1 cellular context compared by ENCODE assay signal in the genomic region with DNA sequence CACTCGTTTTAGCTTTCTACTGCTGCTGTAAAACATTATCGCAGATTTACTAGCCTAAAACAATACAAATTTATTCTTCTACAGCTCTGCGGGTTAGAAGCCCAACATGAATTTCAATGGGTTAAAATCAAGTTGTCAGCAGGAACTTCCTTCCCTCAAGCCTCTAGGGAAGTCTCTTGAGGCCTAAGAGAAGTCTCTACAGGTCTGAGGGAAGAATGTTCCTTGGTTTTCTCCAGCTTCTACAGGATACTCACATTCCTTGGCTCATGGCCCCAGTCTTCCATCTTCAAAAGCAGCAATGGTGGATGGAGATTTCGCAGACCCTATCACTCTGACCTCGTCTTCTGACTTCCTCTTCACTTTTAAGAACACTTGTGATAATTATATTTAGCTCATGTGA.
TF ChIP-seq lines count a peak whose summit lies in the region.

No MANE protein-coding gene starts in this region.

TF ChIP-seq in K562, 482 proteins besides CTCF, POLR2A, EP300 and RAD21:
- TF ChIP-seq TAF7 (tag; IDR thresholded peaks at IDR 0.05) (no peak), RBM25 (IDR thresholded peaks at IDR 0.05; ENCODE audit: low read depth, low read length, severe bottlenecking) (peak; percentile 55), SPI1 (IDR thresholded peaks at IDR 0.05; ENCODE audit: borderline replicate concordance, low read depth, low read length) (0 out of 2 replicates have a peak, but pooled peaks have one; percentile 7), KLF10 (CRISPR knock-in tag; IDR thresholded peaks at IDR 0.05) (no peak), ERF (CRISPR knock-in tag; IDR thresholded peaks at IDR 0.05) (no peak), SP1 (CRISPR knock-in tag; IDR thresholded peaks at IDR 0.05) (no peak), EHMT2 (IDR thresholded peaks at IDR 0.05) (no peak), ZNF57 (CRISPR knock-in tag; IDR thresholded peaks at IDR 0.05) (no peak)
- TF ChIP-seq, protein P1, sequence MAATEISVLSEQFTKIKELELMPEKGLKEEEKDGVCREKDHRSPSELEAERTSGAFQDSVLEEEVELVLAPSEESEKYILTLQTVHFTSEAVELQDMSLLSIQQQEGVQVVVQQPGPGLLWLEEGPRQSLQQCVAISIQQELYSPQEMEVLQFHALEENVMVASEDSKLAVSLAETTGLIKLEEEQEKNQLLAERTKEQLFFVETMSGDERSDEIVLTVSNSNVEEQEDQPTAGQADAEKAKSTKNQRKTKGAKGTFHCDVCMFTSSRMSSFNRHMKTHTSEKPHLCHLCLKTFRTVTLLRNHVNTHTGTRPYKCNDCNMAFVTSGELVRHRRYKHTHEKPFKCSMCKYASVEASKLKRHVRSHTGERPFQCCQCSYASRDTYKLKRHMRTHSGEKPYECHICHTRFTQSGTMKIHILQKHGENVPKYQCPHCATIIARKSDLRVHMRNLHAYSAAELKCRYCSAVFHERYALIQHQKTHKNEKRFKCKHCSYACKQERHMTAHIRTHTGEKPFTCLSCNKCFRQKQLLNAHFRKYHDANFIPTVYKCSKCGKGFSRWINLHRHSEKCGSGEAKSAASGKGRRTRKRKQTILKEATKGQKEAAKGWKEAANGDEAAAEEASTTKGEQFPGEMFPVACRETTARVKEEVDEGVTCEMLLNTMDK (IDR thresholded peaks at IDR 0.05; ENCODE audit: borderline replicate concordance, insufficient read depth, low read depth, low read length, poor library complexity, severe bottlenecking) = no peak
- TF ChIP-seq, protein P2, sequence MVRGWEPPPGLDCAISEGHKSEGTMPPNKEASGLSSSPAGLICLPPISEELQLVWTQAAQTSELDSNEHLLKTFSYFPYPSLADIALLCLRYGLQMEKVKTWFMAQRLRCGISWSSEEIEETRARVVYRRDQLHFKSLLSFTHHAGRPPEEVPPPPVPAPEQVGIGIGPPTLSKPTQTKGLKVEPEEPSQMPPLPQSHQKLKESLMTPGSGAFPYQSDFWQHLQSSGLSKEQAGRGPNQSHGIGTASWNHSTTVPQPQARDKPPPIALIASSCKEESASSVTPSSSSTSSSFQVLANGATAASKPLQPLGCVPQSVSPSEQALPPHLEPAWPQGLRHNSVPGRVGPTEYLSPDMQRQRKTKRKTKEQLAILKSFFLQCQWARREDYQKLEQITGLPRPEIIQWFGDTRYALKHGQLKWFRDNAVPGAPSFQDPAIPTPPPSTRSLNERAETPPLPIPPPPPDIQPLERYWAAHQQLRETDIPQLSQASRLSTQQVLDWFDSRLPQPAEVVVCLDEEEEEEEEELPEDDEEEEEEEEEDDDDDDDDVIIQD (CRISPR knock-in tag; IDR thresholded peaks at IDR 0.05) = no peak
